ENCODE assay signal across 21 cellular contexts in genomic region chr12:132239796-132240668, GRCh38.
"Had no signal": no experiment of that assay in that cellular context is flagged by ENCODE, and none has a peak within 500 bp of the region (broad histone marks: within the 10 kb centered on the region; RNA-seq: fewer than 3 reads in every experiment).

No MANE protein-coding gene starts in this region.

- H3K36me3 ChIP-seq: adrenal gland, gastroesophageal sphincter, heart left ventricle, thyroid gland, upper lobe of right lung had no signal

- H3K4me1 Mint-ChIP-seq: activated naive CD4-positive, alpha-beta T cell treated with anti-CD3 and anti-CD28 coated beads, Interleukin-2, amount 50 U/mL, for 24 hours had no signal

- DNase-seq: activated CD4-positive, alpha-beta T cell treated with anti-CD3 and anti-CD28 coated beads for 1 hour; activated CD4-positive, alpha-beta T cell treated with anti-CD3 and anti-CD28 coated beads, Interleukin-2, amount 50 U/mL, for 1 hour; activated gamma-delta T cell treated with Interleukin-2 at 50 U/mL for 16 hours; activated T-cell treated with anti-CD3 and anti-CD28 coated beads, Interleukin-2, amount 50 U/mL, for 1 hour; adrenal gland; cortex of kidney; naive thymus-derived CD4-positive, alpha-beta T cell; stimulated activated CD4-positive, alpha-beta T cell treated with anti-CD3 and anti-CD28 coated beads, Interleukin-2, amount 100 ng/mL, for 48 hours; stimulated activated CD8-positive, alpha-beta memory T cell treated with anti-CD3 and anti-CD28 coated beads, Interleukin-4, amount 100 ng/mL, for 48 hours; stimulated activated naive CD4-positive, alpha-beta T cell treated with Interleukin-2 at 50 U/mL for 16 hours; substantia nigra; thyroid gland; upper lobe of right lung had no signal

- H3K4me3 Mint-ChIP-seq: activated naive CD4-positive, alpha-beta T cell treated with anti-CD3 and anti-CD28 coated beads, Interleukin-2, amount 50 U/mL, for 24 hours; naive thymus-derived CD4-positive, alpha-beta T cell; neural crest cell; T-helper 2 cell treated with Interferon-gamma antibody and Interleukin-4, amounts not matched to agents 5 μg/mL and 100 μg/mL, for 36 hours had no signal

- H3K4me3 ChIP-seq: adrenal gland, gastroesophageal sphincter, heart left ventricle, lung, smooth muscle cell, thyroid gland, upper lobe of right lung had no signal

- H3K27me3 ChIP-seq: thyroid gland, upper lobe of right lung had no signal

- H3K27ac ChIP-seq: adrenal gland, epithelial cell of prostate, gastroesophageal sphincter, heart left ventricle, thyroid gland, upper lobe of right lung had no signal

- H3K27ac Mint-ChIP-seq: activated naive CD4-positive, alpha-beta T cell treated with anti-CD3 and anti-CD28 coated beads, Interleukin-2, amount 50 U/mL, for 24 hours; T-helper 2 cell treated with Interferon-gamma antibody and Interleukin-4, amounts not matched to agents 5 μg/mL and 100 μg/mL, for 36 hours had no signal

- H3K9me3 Mint-ChIP-seq: activated naive CD4-positive, alpha-beta T cell treated with anti-CD3 and anti-CD28 coated beads, Interleukin-2, amount 50 U/mL, for 24 hours; neural crest cell had no signal

- H3K27me3 Mint-ChIP-seq: activated naive CD4-positive, alpha-beta T cell treated with anti-CD3 and anti-CD28 coated beads, Interleukin-2, amount 50 U/mL, for 24 hours had no signal

- H3K4me2 ChIP-seq: smooth muscle cell had no signal

- H3K9me3 ChIP-seq: adrenal gland, gastroesophageal sphincter, heart left ventricle, thyroid gland, upper lobe of right lung had no signal

- H3K4me1 ChIP-seq: adrenal gland, gastroesophageal sphincter, heart left ventricle, thyroid gland, upper lobe of right lung had no signal

- H3K36me3 Mint-ChIP-seq: activated naive CD4-positive, alpha-beta T cell treated with anti-CD3 and anti-CD28 coated beads, Interleukin-2, amount 50 U/mL, for 24 hours; naive thymus-derived CD4-positive, alpha-beta T cell had no signal
